16 cellular contexts compared by ENCODE assay signal in genomic region chr12:80100566-80100965, GRCh38. TPM values are rescaled to one million over a fixed set of nuclear protein-coding genes. Genes with fewer than 3 reads are reported as not detected.
A peak's percentile ranks its signal among the peaks of the same experiment; 100 is the strongest.
DNase-seq lines count a peak whose midpoint lies in the region; TF ChIP-seq lines count a peak whose summit lies in the region.
"Had no signal": no experiment of that assay in that cellular context is flagged by ENCODE, and none has a peak within 500 bp of the region (broad histone marks: within the 10 kb centered on the region; RNA-seq: fewer than 3 reads in every experiment).

No MANE protein-coding gene starts in this region.

- TF ChIP-seq CTCF in epithelial cell of esophagus (IDR thresholded peaks at IDR 0.05; ENCODE audit: insufficient read depth, low read depth, low read length, missing control alignments), result no peak
- no peak for TF ChIP-seq CTCF in coronary artery (IDR thresholded peaks at IDR 0.05)

- H3K9me3 Mint-ChIP-seq in CD8-positive, alpha-beta memory T cell, result no peaks in the 10 kb centered on the region
- no peaks in the 10 kb centered on the region for H3K9me3 Mint-ChIP-seq in activated CD4-positive, alpha-beta memory T cell treated with anti-CD3 and anti-CD28 coated beads for 36 hours
- H3K9me3 Mint-ChIP-seq: CD4-positive, CD25-positive, alpha-beta regulatory T cell had no signal

- H3K27ac ChIP-seq in CD8-positive, alpha-beta memory T cell (ENCODE audit: low read depth, low read length), result no peak overlapping the region
- no peak overlapping the region for H3K27ac ChIP-seq in coronary artery
- H3K27ac ChIP-seq: ascending aorta, psoas muscle, testis had no signal

- no peaks in the 10 kb centered on the region for H3K27me3 Mint-ChIP-seq in CD8-positive, alpha-beta memory T cell
- peaks cover 1% of the 10 kb centered on the region for H3K27me3 Mint-ChIP-seq in activated CD4-positive, alpha-beta memory T cell treated with anti-CD3 and anti-CD28 coated beads for 36 hours
- H3K27me3 Mint-ChIP-seq: CD4-positive, CD25-positive, alpha-beta regulatory T cell had no signal

- no peaks in the 10 kb centered on the region for H3K4me1 ChIP-seq in CD8-positive, alpha-beta memory T cell (ENCODE audit: insufficient read depth, low read length)
- H3K4me1 ChIP-seq: psoas muscle, testis had no signal

- no peaks in the 10 kb centered on the region for H3K27me3 ChIP-seq in CD8-positive, alpha-beta memory T cell (ENCODE audit: insufficient read depth, low read length, poor library complexity, severe bottlenecking)
- H3K27me3 ChIP-seq: ascending aorta, testis had no signal

- CTCF ChIA-PET in CD8-positive, alpha-beta memory T cell (lab: Charles Lee), result no interaction called here
- CTCF ChIA-PET in activated CD4-positive, alpha-beta memory T cell treated with anti-CD3 and anti-CD28 coated beads for 36 hours (lab: Charles Lee), result no interaction called here

- no peaks in the 10 kb centered on the region for H3K36me3 ChIP-seq in CD8-positive, alpha-beta memory T cell (ENCODE audit: insufficient read depth, low read length)
- H3K36me3 ChIP-seq: ascending aorta had no signal

- peak; percentile 11 for DNase-seq in A172 (ENCODE audit: low spot score)
- DNase-seq in M059J (ENCODE audit: low read depth), result peak; percentile 76
- DNase-seq in epithelial cell of esophagus (ENCODE audit: low read depth), result peak; percentile 43
- peak; percentile 50 for DNase-seq in kidney glomerular epithelial cell (lab: John Stamatoyannopoulos, UW)
- no peak for DNase-seq in CD8-positive, alpha-beta memory T cell
- no peak for DNase-seq in coronary artery (ENCODE audit: low spot score)
- DNase-seq in activated CD4-positive, alpha-beta memory T cell treated with anti-CD3 and anti-CD28 coated beads for 36 hours, result no peak
- DNase-seq in anterior cingulate cortex (lab: John Stamatoyannopoulos, UW), result no peak
- DNase-seq: activated CD4-positive, alpha-beta T cell treated with anti-CD3 and anti-CD28 coated beads, Interleukin-2, amount 50 U/mL, for 1 hour; activated naive CD4-positive, alpha-beta T cell; activated T-cell treated with anti-CD3 and anti-CD28 coated beads for 4 hours; CD4-positive, CD25-positive, alpha-beta regulatory T cell; NCI-H82; psoas muscle; testis had no signal

- no peaks in the 10 kb centered on the region for H3K36me3 Mint-ChIP-seq in CD8-positive, alpha-beta memory T cell
- H3K36me3 Mint-ChIP-seq in activated CD4-positive, alpha-beta memory T cell treated with anti-CD3 and anti-CD28 coated beads for 36 hours, result no peaks in the 10 kb centered on the region
- H3K36me3 Mint-ChIP-seq: CD4-positive, CD25-positive, alpha-beta regulatory T cell had no signal

- no peaks in the 10 kb centered on the region for H3K4me1 Mint-ChIP-seq in CD8-positive, alpha-beta memory T cell
- no peaks in the 10 kb centered on the region for H3K4me1 Mint-ChIP-seq in activated CD4-positive, alpha-beta memory T cell treated with anti-CD3 and anti-CD28 coated beads for 36 hours (ENCODE audit: low read depth)
- H3K4me1 Mint-ChIP-seq: CD4-positive, CD25-positive, alpha-beta regulatory T cell had no signal

- intact Hi-C loops in activated CD4-positive, alpha-beta memory T cell treated with anti-CD3 and anti-CD28 coated beads for 36 hours (cut with micrococcal nuclease), result no loop called here

- no peak overlapping the region for H3K4me3 ChIP-seq in epithelial cell of esophagus (ENCODE audit: low read length)
- H3K4me3 ChIP-seq in CD8-positive, alpha-beta memory T cell (ENCODE audit: low read length), result no peak overlapping the region
- no peak overlapping the region for H3K4me3 ChIP-seq in coronary artery
- H3K4me3 ChIP-seq: ascending aorta, psoas muscle, testis had no signal

- no peak overlapping the region for H3K27ac Mint-ChIP-seq in CD8-positive, alpha-beta memory T cell
- H3K27ac Mint-ChIP-seq in activated CD4-positive, alpha-beta memory T cell treated with anti-CD3 and anti-CD28 coated beads for 36 hours, result no peak overlapping the region
- H3K27ac Mint-ChIP-seq: CD4-positive, CD25-positive, alpha-beta regulatory T cell had no signal

- H3K4me3 Mint-ChIP-seq in CD8-positive, alpha-beta memory T cell, result no peak overlapping the region
- no peak overlapping the region for H3K4me3 Mint-ChIP-seq in activated CD4-positive, alpha-beta memory T cell treated with anti-CD3 and anti-CD28 coated beads for 36 hours
- H3K4me3 Mint-ChIP-seq: CD4-positive, CD25-positive, alpha-beta regulatory T cell had no signal

- H3K9me3 ChIP-seq in CD8-positive, alpha-beta memory T cell (ENCODE audit: low read length), result no peaks in the 10 kb centered on the region
- H3K9me3 ChIP-seq: ascending aorta, psoas muscle, testis had no signal

- POLR2A ChIA-PET in CD8-positive, alpha-beta memory T cell (lab: Charles Lee), result no interaction called here
- POLR2A ChIA-PET in activated CD4-positive, alpha-beta memory T cell treated with anti-CD3 and anti-CD28 coated beads for 36 hours (lab: Charles Lee), result no interaction called here

RNA-seq across cellular contexts. Expression of gene OTOGL, which starts 1.2 kb away (rescaled TPM):
- total RNA-seq in A172 (2014; rRNA removed; shearing (Covaris generic)), result 0.22 and 0.67 TPM in 2 replicates
- total RNA-seq in M059J (2014; rRNA removed; shearing (Covaris generic)), result 0.15 and 0.71 TPM in 2 replicates
- not detected for total RNA-seq in CD8-positive, alpha-beta memory T cell
- polyA plus RNA-seq in CD8-positive, alpha-beta memory T cell, result not detected
- total RNA-seq in activated CD4-positive, alpha-beta memory T cell treated with anti-CD3 and anti-CD28 coated beads for 36 hours, result not detected
- total RNA-seq: ascending aorta; CD4-positive, CD25-positive, alpha-beta regulatory T cell had no signal
- polyA plus RNA-seq: CD4-positive, CD25-positive, alpha-beta regulatory T cell had no signal

Comparison
In these comparisons a context has a peak if more than half of its experiments do, and no peak if none do; other contexts are left out.
1. DNase-seq: peak in A172 (single experiment), M059J (single experiment), epithelial cell of esophagus (single experiment) and kidney glomerular epithelial cell (single experiment); none in CD8-positive, alpha-beta memory T cell (0 of 5), coronary artery (single experiment), activated CD4-positive, alpha-beta memory T cell treated with anti-CD3 and anti-CD28 coated beads for 36 hours (single experiment) and anterior cingulate cortex (0 of 58).